In genomic region chr10:62048919-62049636, GRCh38 we compare ENCODE assay signal across 1 cellular context.
TF ChIP-seq lines count a peak whose summit lies in the region.

No MANE protein-coding gene starts in this region.

TF ChIP-seq in HepG2, 621 proteins besides CTCF, POLR2A, EP300 and RAD21 (continued from another document and continues in another):
- TF ChIP-seq BCL3 (CRISPR knock-in tag; IDR thresholded peaks at IDR 0.05), result peak; percentile 68
- no peak; the same call in none of the 2 replicates for TF ChIP-seq RCOR2 (CRISPR knock-in tag; IDR thresholded peaks at IDR 0.05)
- TF ChIP-seq PAF1 (CRISPR knock-in tag; IDR thresholded peaks at IDR 0.05), result no peak
- TF ChIP-seq E2F2 (CRISPR knock-in tag; IDR thresholded peaks at IDR 0.05; ENCODE audit: borderline replicate concordance), result peak; percentile 38; the same call in 1 of the 2 replicates
- no peak for TF ChIP-seq ZNF30 (CRISPR knock-in tag; IDR thresholded peaks at IDR 0.05)
- TF ChIP-seq SRF (IDR thresholded peaks at IDR 0.05; ENCODE audit: low read depth, low read length), result no peak
- TF ChIP-seq ZFY (CRISPR knock-in tag; IDR thresholded peaks at IDR 0.05), result peak; percentile 61
- peak; percentile 29; the same call in 1 of the 2 replicates for TF ChIP-seq ZNF629 (CRISPR knock-in tag; conservative IDR thresholded peaks at IDR 0.05)
- peak; percentile 18; the same call in 1 of the 2 replicates for TF ChIP-seq HIVEP1 (CRISPR knock-in tag; IDR thresholded peaks at IDR 0.05)
- TF ChIP-seq CCAR2 (optimal IDR thresholded peaks at IDR 0.05; ENCODE audit: low read depth, low read length), result no peak
- no peak; the same call in 1 of the 2 replicates for TF ChIP-seq ZBTB20 (CRISPR knock-in tag; IDR thresholded peaks at IDR 0.05; ENCODE audit: borderline replicate concordance, low read depth)
- TF ChIP-seq TEAD2 (CRISPR knock-in tag; IDR thresholded peaks at IDR 0.05), result no peak
- no peak for TF ChIP-seq CHD2 (IDR thresholded peaks at IDR 0.05; ENCODE audit: low read depth, low read length)
- TF ChIP-seq FOXA1 (IDR thresholded peaks at IDR 0.05), result peak; percentile 62
- TF ChIP-seq FOXA1 (CRISPR knock-in tag; IDR thresholded peaks at IDR 0.05), result peak; percentile 87
- TF ChIP-seq RFXANK (CRISPR knock-in tag; IDR thresholded peaks at IDR 0.05), result 0 out of 2 replicates have a peak, but pooled peaks have one; percentile 28
- TF ChIP-seq GATA4 (IDR thresholded peaks at IDR 0.05; ENCODE audit: borderline replicate concordance, low read depth), result no peak; the same call in 1 of the 2 replicates
- TF ChIP-seq SIX4 (CRISPR knock-in tag; IDR thresholded peaks at IDR 0.05), result no peak
- no peak for TF ChIP-seq TCF12 (IDR thresholded peaks at IDR 0.05)
- 0 out of 2 replicates have a peak, but pooled peaks have one; percentile 30 for TF ChIP-seq TCF12 (CRISPR knock-in tag; IDR thresholded peaks at IDR 0.05)
- no peak for TF ChIP-seq TRIM22 (IDR thresholded peaks at IDR 0.05)
- TF ChIP-seq KDM5B (CRISPR knock-in tag; IDR thresholded peaks at IDR 0.05; ENCODE audit: borderline replicate concordance), result peak; percentile 88; the same call in 1 of the 2 replicates
- peak; percentile 57; the same call in 1 of the 2 replicates for TF ChIP-seq BRD4 (CRISPR knock-in tag; IDR thresholded peaks at IDR 0.05)
- TF ChIP-seq ZNF280B (CRISPR knock-in tag; IDR thresholded peaks at IDR 0.05; ENCODE audit: borderline replicate concordance), result peak; percentile 88; the same call in 1 of the 2 replicates
- TF ChIP-seq SNAI1 (CRISPR knock-in tag; IDR thresholded peaks at IDR 0.05; ENCODE audit: borderline replicate concordance), result no peak
- peak; percentile 68; the same call in 1 of the 2 replicates for TF ChIP-seq ZNF710 (CRISPR knock-in tag; IDR thresholded peaks at IDR 0.05; ENCODE audit: borderline replicate concordance)
- TF ChIP-seq SOX6 (IDR thresholded peaks at IDR 0.05), result no peak
- TF ChIP-seq SOX6 (CRISPR knock-in tag; IDR thresholded peaks at IDR 0.05), result peak; percentile 90
- TF ChIP-seq ERF (CRISPR knock-in tag; IDR thresholded peaks at IDR 0.05), result peak; percentile 89; the same call in 1 of the 2 replicates
- TF ChIP-seq NFAT5 (CRISPR knock-in tag; IDR thresholded peaks at IDR 0.05), result peak; percentile 75; the same call in 1 of the 2 replicates
- peak; percentile 74; the same call in 1 of the 2 replicates for TF ChIP-seq IRF2 (CRISPR knock-in tag; IDR thresholded peaks at IDR 0.05)
- no peak for TF ChIP-seq HHEX (CRISPR knock-in tag; IDR thresholded peaks at IDR 0.05)
- TF ChIP-seq IRF9 (CRISPR knock-in tag; IDR thresholded peaks at IDR 0.05; ENCODE audit: borderline replicate concordance), result peak; percentile 97
- no peak for TF ChIP-seq HNRNPUL1 (IDR thresholded peaks at IDR 0.05; ENCODE audit: low read depth, low read length)
- TF ChIP-seq MBNL3 (CRISPR knock-in tag; conservative IDR thresholded peaks at IDR 0.05), result no peak
- peak; percentile 72; the same call in 1 of the 2 replicates for TF ChIP-seq ZNF124 (CRISPR knock-in tag; IDR thresholded peaks at IDR 0.05)
- TF ChIP-seq BRF2 (CRISPR knock-in tag; IDR thresholded peaks at IDR 0.05), result no peak
- no peak for TF ChIP-seq ZNF446 (CRISPR knock-in tag; IDR thresholded peaks at IDR 0.05)
- TF ChIP-seq NR2F1 (CRISPR knock-in tag; IDR thresholded peaks at IDR 0.05), result peak; percentile 74 to 75
- TF ChIP-seq KAT2B (IDR thresholded peaks at IDR 0.05; ENCODE audit: borderline replicate concordance, low read depth, low read length), result no peak
- no peak for TF ChIP-seq SIN3B (IDR thresholded peaks at IDR 0.05; ENCODE audit: low read length)
- TF ChIP-seq ZNF256 (CRISPR knock-in tag; conservative IDR thresholded peaks at IDR 0.05), result peak; percentile 96
- TF ChIP-seq TMF1 (CRISPR knock-in tag; IDR thresholded peaks at IDR 0.05; ENCODE audit: low read depth), result peak; percentile 49; the same call in 1 of the 2 replicates
- TF ChIP-seq JUND (CRISPR knock-in tag; IDR thresholded peaks at IDR 0.05), result peak; percentile 36; the same call in 1 of the 2 replicates
- no peak for TF ChIP-seq ZNF101 (CRISPR knock-in tag; IDR thresholded peaks at IDR 0.05; ENCODE audit: borderline replicate concordance, low read depth)
- no peak for TF ChIP-seq CERS6 (CRISPR knock-in tag; IDR thresholded peaks at IDR 0.05)
- TF ChIP-seq ZNF605 (CRISPR knock-in tag; IDR thresholded peaks at IDR 0.05), result peak; percentile 80
- TF ChIP-seq ZSCAN30 (CRISPR knock-in tag; IDR thresholded peaks at IDR 0.05), result no peak
- peak; percentile 90 for TF ChIP-seq TFE3 (CRISPR knock-in tag; IDR thresholded peaks at IDR 0.05)
- TF ChIP-seq REPIN1 (CRISPR knock-in tag; IDR thresholded peaks at IDR 0.05; ENCODE audit: borderline replicate concordance, low read depth), result peak; percentile 97
- no peak for TF ChIP-seq ZNF24 (IDR thresholded peaks at IDR 0.05)
- no peak for TF ChIP-seq ZFP36 (IDR thresholded peaks at IDR 0.05; ENCODE audit: borderline replicate concordance, low read depth, low read length, partially characterized antibody)
